10 cellular contexts compared by ENCODE assay signal in genomic region chr14:105316968-105317498, GRCh38. TPM values are rescaled to one million over a fixed set of nuclear protein-coding genes. Genes with fewer than 3 reads are reported as not detected.
A peak's percentile ranks its signal among the peaks of the same experiment; 100 is the strongest.
DNase-seq lines count a peak whose midpoint lies in the region; ATAC-seq and TF ChIP-seq lines count a peak whose summit lies in the region.
"Had no signal": no experiment of that assay in that cellular context is flagged by ENCODE, and none has a peak within 500 bp of the region (broad histone marks: within the 10 kb centered on the region; RNA-seq: fewer than 3 reads in every experiment).

No MANE protein-coding gene starts in this region.

- peaks cover 20% of the 10 kb centered on the region for H3K4me1 Mint-ChIP-seq in activated T-helper 2 cell treated with anti-CD3 and anti-CD28 coated beads, Interferon-gamma antibody, Interleukin-2, Interleukin-4, amounts not matched to agents 10 μg/mL and 5 μg/mL and 100 μg/mL, durations not matched to agents 14 hours and 24 hours and 36 hours (ENCODE audit: low read depth)

- H3K27me3 ChIP-seq in heart right ventricle (no peaks in the 10 kb centered on the region), heart left ventricle (no peaks in the 10 kb centered on the region), tibial nerve (no peaks in the 10 kb centered on the region)
- H3K27me3 ChIP-seq: testis had no signal

- peaks cover 2% of the 10 kb centered on the region for H3K36me3 Mint-ChIP-seq in activated T-helper 2 cell treated with anti-CD3 and anti-CD28 coated beads, Interferon-gamma antibody, Interleukin-2, Interleukin-4, amounts not matched to agents 10 μg/mL and 5 μg/mL and 100 μg/mL, durations not matched to agents 14 hours and 24 hours and 36 hours (ENCODE audit: low read depth)

- H3K27ac ChIP-seq in heart right ventricle: peak overlapping the region in 6 of 10 donors; percentile 6 to 53 (median 27)
- H3K27ac ChIP-seq in heart left ventricle: peak overlapping the region in 6 of 12 donors; percentile 2 to 86 (median 26)
- H3K27ac ChIP-seq in tibial nerve: peak overlapping the region in 3 of 4 donors; percentile 25 to 88 (median 88)

- no peak for DNase-seq in heart right ventricle
- no peak for DNase-seq in heart left ventricle
- DNase-seq in activated T-helper 2 cell treated with anti-CD3 and anti-CD28 coated beads, Interferon-gamma antibody, Interleukin-2, Interleukin-4, amounts not matched to agents 10 μg/mL and 5 μg/mL and 100 μg/mL, durations not matched to agents 14 hours and 24 hours and 36 hours (ENCODE audit: low spot score): no peak
- DNase-seq in myocyte (ENCODE audit: low read depth): peak; percentile 62
- no peak for DNase-seq in tibial nerve (ENCODE audit: low spot score in 2 of 2)
- DNase-seq in NCI-H526 treated with DMSO at 0.1 percent for 48 hours (lab: John Stamatoyannopoulos, UW): no peak
- DNase-seq: effector CD8-positive, alpha-beta T cell; testis had no signal

- ATAC-seq in heart right ventricle: peak in 1 of 8 donors; percentile 15
- no peak for ATAC-seq in heart left ventricle
- ATAC-seq in esophagus mucosa: no peak
- no peak for ATAC-seq in HG03175 (IDR thresholded peaks at IDR 0.05; ENCODE audit: unreplicated experiment)

- intact Hi-C loops in heart right ventricle (cut with DNase I) (loop anchor here in 2 of 10 donors (5.0 kb wide), 1 partner anchor 35 kb away; no protein-coding TSS in a partner anchor), heart left ventricle (cut with DNase I) (loop anchor here in 3 of 10 donors (5.0 kb wide), 1 partner anchor 35 kb away; no protein-coding TSS in a partner anchor)
- intact Hi-C loops in activated T-helper 2 cell treated with anti-CD3 and anti-CD28 coated beads, Interferon-gamma antibody, Interleukin-2, Interleukin-4, amounts not matched to agents 10 μg/mL and 5 μg/mL and 100 μg/mL, durations not matched to agents 14 hours and 24 hours and 36 hours (cut with micrococcal nuclease): loop anchor here (5.0 kb wide), 1 partner anchor 175 kb away; the partner anchor contains the start of gene TEDC1

- peak overlapping the region; percentile 39 for H3K4me3 Mint-ChIP-seq in activated T-helper 2 cell treated with anti-CD3 and anti-CD28 coated beads, Interferon-gamma antibody, Interleukin-2, Interleukin-4, amounts not matched to agents 10 μg/mL and 5 μg/mL and 100 μg/mL, durations not matched to agents 14 hours and 24 hours and 36 hours (ENCODE audit: low read depth)

- H3K9me3 Mint-ChIP-seq in activated T-helper 2 cell treated with anti-CD3 and anti-CD28 coated beads, Interferon-gamma antibody, Interleukin-2, Interleukin-4, amounts not matched to agents 10 μg/mL and 5 μg/mL and 100 μg/mL, durations not matched to agents 14 hours and 24 hours and 36 hours: no peaks in the 10 kb centered on the region

- TF ChIP-seq CTCF in heart right ventricle (IDR thresholded peaks at IDR 0.05) (no peak), heart left ventricle (IDR thresholded peaks at IDR 0.05) (no peak), tibial nerve (IDR thresholded peaks at IDR 0.05) (no peak)

- no peaks in the 10 kb centered on the region for H3K9me3 ChIP-seq in heart right ventricle
- no peaks in the 10 kb centered on the region for H3K9me3 ChIP-seq in heart left ventricle
- H3K9me3 ChIP-seq in tibial nerve: no peaks in the 10 kb centered on the region
- H3K9me3 ChIP-seq: testis had no signal

- H3K27ac Mint-ChIP-seq in activated T-helper 2 cell treated with anti-CD3 and anti-CD28 coated beads, Interferon-gamma antibody, Interleukin-2, Interleukin-4, amounts not matched to agents 10 μg/mL and 5 μg/mL and 100 μg/mL, durations not matched to agents 14 hours and 24 hours and 36 hours: no peak overlapping the region

- H3K27me3 Mint-ChIP-seq in activated T-helper 2 cell treated with anti-CD3 and anti-CD28 coated beads, Interferon-gamma antibody, Interleukin-2, Interleukin-4, amounts not matched to agents 10 μg/mL and 5 μg/mL and 100 μg/mL, durations not matched to agents 14 hours and 24 hours and 36 hours (ENCODE audit: low read depth): no peaks in the 10 kb centered on the region

- peak overlapping the region in 1 of 10 donors; percentile 5 for H3K4me3 ChIP-seq in heart right ventricle
- peak overlapping the region in 1 of 12 donors; percentile 15 for H3K4me3 ChIP-seq in heart left ventricle
- peak overlapping the region in 1 of 4 donors; percentile 72 for H3K4me3 ChIP-seq in tibial nerve
- H3K4me3 ChIP-seq: testis had no signal

- no peak for TF ChIP-seq POLR2A in heart left ventricle (IDR thresholded peaks at IDR 0.05)
- no peak for TF ChIP-seq POLR2A in tibial nerve (IDR thresholded peaks at IDR 0.05)

- H3K36me3 ChIP-seq in heart right ventricle: peaks cover 0 to 1% (median 0%) of the 10 kb centered on the region in 9 donors
- no peaks in the 10 kb centered on the region for H3K36me3 ChIP-seq in heart left ventricle
- no peaks in the 10 kb centered on the region for H3K36me3 ChIP-seq in tibial nerve

- TF ChIP-seq EP300 in tibial nerve (IDR thresholded peaks at IDR 0.05): no peak

- 60 to 70% methylated on average over 18 of the region's 18 CpGs for WGBS in heart right ventricle, 2 donors
- WGBS in heart left ventricle, 4 donors: 56 to 68% (median 59%) methylated on average over 18 of the region's 18 CpGs
- 48 to 54% methylated on average over 18 of the region's 18 CpGs for WGBS in tibial nerve, 2 donors

- H3K4me1 ChIP-seq in heart right ventricle: peaks cover 9 to 43% (median 35%) of the 10 kb centered on the region in 9 donors
- peaks cover 0 to 41% (median 34%) of the 10 kb centered on the region in 12 donors for H3K4me1 ChIP-seq in heart left ventricle
- H3K4me1 ChIP-seq in tibial nerve: peaks cover 0 to 44% (median 30%) of the 10 kb centered on the region in 4 donors

RNA-seq across cellular contexts. Expression of gene PACS2, which starts 2.5 kb away (rescaled TPM):
- total RNA-seq in heart right ventricle: 10 to 100 TPM; 41.8 to 78.9 (median 54.6) TPM
- polyA plus RNA-seq in heart right ventricle: 100 to 1,000 TPM in 1 of 2 donors, 10 to 100 TPM in 1; 42.9 to 123 TPM
- 10 to 100 TPM; 47.3 to 90.3 (median 60.8) TPM for total RNA-seq in heart left ventricle
- polyA plus RNA-seq in heart left ventricle: 10 to 100 TPM; 50.7 to 78.7 TPM
- total RNA-seq in activated T-helper 2 cell treated with anti-CD3 and anti-CD28 coated beads, Interferon-gamma antibody, Interleukin-2, Interleukin-4, amounts not matched to agents 10 μg/mL and 5 μg/mL and 100 μg/mL, durations not matched to agents 14 hours and 24 hours and 36 hours: 35.2 and 36.8 TPM in 2 replicates
- 240 and 302 TPM in 2 replicates for total RNA-seq in myocyte
- polyA plus RNA-seq in myocyte (2012): 78.0 TPM
- 100 to 1,000 TPM; 142 to 225 (median 183) TPM for total RNA-seq in tibial nerve
- 24.9 TPM for total RNA-seq in esophagus mucosa

RNA-seq across cellular contexts. Expression of gene BRF1, which starts 16.2 kb away (rescaled TPM):
- 10 to 100 TPM; 12.7 to 18.9 (median 16.2) TPM for total RNA-seq in heart right ventricle
- polyA plus RNA-seq in heart right ventricle: 10 to 100 TPM; 12.9 to 30.8 TPM
- total RNA-seq in heart left ventricle: 10 to 100 TPM; 13.3 to 25.3 (median 18.7) TPM
- 10 to 100 TPM; 17.1 to 19.4 TPM for polyA plus RNA-seq in heart left ventricle
- total RNA-seq in activated T-helper 2 cell treated with anti-CD3 and anti-CD28 coated beads, Interferon-gamma antibody, Interleukin-2, Interleukin-4, amounts not matched to agents 10 μg/mL and 5 μg/mL and 100 μg/mL, durations not matched to agents 14 hours and 24 hours and 36 hours: 44.0 TPM in 2 replicates
- total RNA-seq in myocyte: 80.5 and 147 TPM in 2 replicates
- polyA plus RNA-seq in myocyte (2012): 22.4 TPM
- total RNA-seq in tibial nerve: 100 to 1,000 TPM in 2 of 4 donors, 10 to 100 TPM in 2; 77.6 to 114 (median 99.5) TPM
- 11.7 TPM for total RNA-seq in esophagus mucosa
